In the genomic region with DNA sequence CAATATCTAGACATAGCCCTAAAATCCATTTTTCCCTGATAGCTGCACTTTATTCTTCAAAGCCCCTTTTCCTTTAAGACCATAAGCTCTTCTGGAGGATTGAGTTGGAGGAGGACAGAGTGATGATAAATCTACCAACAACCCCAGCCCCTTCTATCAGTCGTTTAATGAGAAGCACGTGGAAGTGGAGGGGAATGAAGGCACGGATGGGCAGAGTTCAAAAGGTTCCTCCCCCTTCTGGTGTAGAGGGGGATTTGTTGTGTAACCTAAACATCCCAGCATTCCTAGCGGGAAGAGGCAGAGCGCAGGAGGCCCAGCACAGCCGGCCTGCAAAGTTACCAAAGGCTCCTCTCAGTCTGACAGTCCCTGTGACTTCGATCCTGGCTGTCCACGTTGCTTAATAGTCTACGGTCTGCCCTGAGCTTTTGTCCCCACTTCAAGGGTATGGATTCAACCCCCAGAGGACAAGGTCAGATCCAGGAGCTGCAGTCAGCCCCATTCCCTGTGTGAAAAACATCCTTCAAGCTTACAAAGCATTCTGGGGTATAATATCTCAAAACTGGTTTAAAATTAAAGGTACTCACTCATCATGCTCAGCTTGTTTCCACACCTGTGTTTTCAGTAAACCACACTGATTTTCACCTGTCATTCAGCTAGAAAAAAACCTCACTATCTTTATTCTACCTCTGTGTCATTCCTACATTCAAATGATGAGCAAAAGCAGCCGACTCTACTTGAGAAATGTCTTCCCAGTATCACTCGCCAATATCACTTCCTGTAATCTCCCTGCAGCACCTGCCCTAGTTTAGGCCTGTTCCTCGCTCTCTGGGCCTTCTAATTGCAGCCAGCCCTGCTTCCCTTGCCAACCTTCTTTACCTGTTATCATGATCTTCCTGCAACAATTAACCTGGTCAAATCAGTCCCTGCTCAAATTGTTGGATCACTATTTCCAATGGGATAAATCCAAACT, we compare ENCODE assay signal across 1 cellular context.
TF ChIP-seq lines count a peak whose summit lies in the region.

No MANE protein-coding gene starts in this region.

TF ChIP-seq in K562, 482 proteins besides CTCF, POLR2A, EP300 and RAD21 (continued from another document):
- no peak for TF ChIP-seq SMARCA5 (IDR thresholded peaks at IDR 0.05)
